ENCODE assay signal across 28 cellular contexts in genomic region chr4:61359301-61359700, GRCh38.
"Had no signal": no experiment of that assay in that cellular context is flagged by ENCODE, and none has a peak within 500 bp of the region (broad histone marks: within the 10 kb centered on the region; RNA-seq: fewer than 3 reads in every experiment).

No MANE protein-coding gene starts in this region.

- H3K27ac Mint-ChIP-seq: activated CD8-positive, alpha-beta T cell treated with anti-CD3 and anti-CD28 coated beads for 36 hours; activated naive CD8-positive, alpha-beta T cell; activated T-helper 17 cell treated with anti-CD3 and anti-CD28 coated beads, Interleukin-2, amount 50 U/mL, for 72 hours; effector memory CD8-positive, alpha-beta T cell had no signal

- H3K36me3 Mint-ChIP-seq: activated naive CD8-positive, alpha-beta T cell had no signal

- H3K27me3 ChIP-seq: body of pancreas, esophagus muscularis mucosa, foreskin keratinocyte, gastrocnemius medialis, heart left ventricle had no signal

- H3K36me3 ChIP-seq: esophagus muscularis mucosa, gastrocnemius medialis, heart left ventricle had no signal

- H3K4me3 ChIP-seq: body of pancreas, esophagus muscularis mucosa, gastrocnemius medialis, heart left ventricle had no signal

- H3K27me3 Mint-ChIP-seq: activated CD8-positive, alpha-beta T cell treated with anti-CD3 and anti-CD28 coated beads for 36 hours; activated naive CD8-positive, alpha-beta T cell; activated T-helper 17 cell treated with anti-CD3 and anti-CD28 coated beads, Interleukin-2, amount 50 U/mL, for 72 hours; effector memory CD8-positive, alpha-beta T cell had no signal

- H3K4me1 ChIP-seq: body of pancreas, esophagus muscularis mucosa, foreskin keratinocyte, gastrocnemius medialis, heart left ventricle had no signal

- DNase-seq: activated CD4-positive, alpha-beta T cell treated with anti-CD3 and anti-CD28 coated beads for 1 hour; activated CD4-positive, alpha-beta T cell treated with anti-CD3 and anti-CD28 coated beads for 48 hours; activated CD4-positive, alpha-beta T cell treated with anti-CD3 and anti-CD28 coated beads, Interleukin-2, amount 50 U/mL, for 1 hour; activated CD4-positive, alpha-beta T cell treated with anti-CD3 and anti-CD28 coated beads, Interleukin-2, amount 50 U/mL, for 48 hours; activated CD8-positive, alpha-beta memory T cell treated with anti-CD3 and anti-CD28 coated beads for 24 hours; activated CD8-positive, alpha-beta T cell treated with anti-CD3 and anti-CD28 coated beads for 36 hours; activated effector memory CD4-positive, alpha-beta T cell treated with Interleukin-2 at 50 U/mL for 16 hours; activated gamma-delta T cell treated with Interleukin-2 at 50 U/mL for 16 hours; activated naive CD4-positive, alpha-beta T cell treated with anti-CD3 and anti-CD28 coated beads, Interleukin-2, amount 50 U/mL, for 16 hours; activated naive CD4-positive, alpha-beta T cell treated with Interleukin-2 at 50 U/mL for 16 hours; activated T-cell treated with anti-CD3 and anti-CD28 coated beads, Interleukin-2, amount 50 U/mL, for 4 hours; amygdala; aorta; body of pancreas; caudate nucleus; cortex of kidney; dermis blood vessel endothelial cell; effector CD4-positive, alpha-beta T cell; effector memory CD8-positive, alpha-beta T cell; erythroblast; foreskin keratinocyte; gastrocnemius medialis; glutamatergic neuron; heart left ventricle; T-helper 2 cell had no signal

- H3K4me3 Mint-ChIP-seq: activated CD8-positive, alpha-beta T cell treated with anti-CD3 and anti-CD28 coated beads for 36 hours; activated naive CD8-positive, alpha-beta T cell; activated T-cell treated with anti-CD3 and anti-CD28 coated beads, Interleukin-2, amount 50 U/mL, for 4 hours; activated T-helper 17 cell treated with anti-CD3 and anti-CD28 coated beads, Interleukin-2, amount 50 U/mL, for 72 hours; effector memory CD8-positive, alpha-beta T cell had no signal

- H3K4me1 Mint-ChIP-seq: activated T-helper 17 cell treated with anti-CD3 and anti-CD28 coated beads, Interleukin-2, amount 50 U/mL, for 72 hours had no signal

- H3K9me3 ChIP-seq: body of pancreas, esophagus muscularis mucosa, gastrocnemius medialis, heart left ventricle had no signal

- H3K27ac ChIP-seq: body of pancreas, esophagus muscularis mucosa, foreskin keratinocyte, gastrocnemius medialis, heart left ventricle had no signal

- ATAC-seq: activated CD8-positive, alpha-beta T cell treated with anti-CD3 and anti-CD28 coated beads for 36 hours; activated T-cell treated with anti-CD3 and anti-CD28 coated beads, Interleukin-2, amount 50 U/mL, for 4 hours; activated T-helper 17 cell treated with anti-CD3 and anti-CD28 coated beads, Interleukin-2, amount 50 U/mL, for 72 hours; body of pancreas; effector memory CD8-positive, alpha-beta T cell; foreskin keratinocyte; gastrocnemius medialis; heart left ventricle had no signal
